In the genomic region with DNA sequence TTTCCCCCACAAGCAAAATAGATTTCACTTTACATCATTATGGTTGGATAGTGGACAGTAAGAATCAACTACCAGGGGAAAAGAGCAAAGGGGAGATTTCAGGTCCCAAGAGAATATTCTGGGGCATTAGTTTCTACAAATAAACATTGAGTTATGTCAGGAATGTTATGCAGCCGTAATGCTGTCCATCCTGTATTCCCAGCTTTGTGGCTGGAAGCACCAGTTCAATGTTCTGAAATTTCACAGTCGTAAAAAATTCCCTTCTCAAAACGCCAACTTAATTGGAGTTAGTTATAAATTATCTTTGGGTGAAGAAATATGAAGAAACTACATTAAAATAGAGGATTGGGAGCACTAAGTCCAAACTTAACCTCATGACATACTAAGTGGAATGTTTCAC, we compare ENCODE assay signal across 11 cellular contexts.
A peak's percentile ranks its signal among the peaks of the same experiment; 100 is the strongest.
DNase-seq lines count a peak whose midpoint lies in the region; TF ChIP-seq lines count a peak whose summit lies in the region.
"Had no signal": no experiment of that assay in that cellular context is flagged by ENCODE, and none has a peak within 500 bp of the region (broad histone marks: within the 10 kb centered on the region; RNA-seq: fewer than 3 reads in every experiment).

No MANE protein-coding gene starts in this region.

- peak; percentile 4 for DNase-seq in HFFc6
- DNase-seq in chondrocyte (ENCODE audit: low spot score) = no peak
- peak; percentile 43 for DNase-seq in kidney tubule cell (ENCODE audit: low spot score)
- no peak for DNase-seq in Kasumi-1 (lab: John Stamatoyannopoulos, UW)
- DNase-seq in activated gamma-delta T cell (lab: John Stamatoyannopoulos, UW) = no peak
- DNase-seq in NCI-H1694 (lab: John Stamatoyannopoulos, UW) = no peak
- DNase-seq in D341Med (ENCODE audit: low spot score) = no peak
- DNase-seq: colonic mucosa, NCI-H1694 treated with DMSO at 0.1 percent for 48 hours had no signal

- no peaks in the 10 kb centered on the region for H3K36me3 ChIP-seq in ACC112 (ENCODE audit: insufficient read depth, low read length)
- H3K36me3 ChIP-seq: BLaER1 treated with 17β-estradiol and CSF1 and Interleukin-3, amounts not matched to agents 10 nM and 100 nM; colonic mucosa had no signal

- H3K4me1 ChIP-seq in ACC112 (ENCODE audit: control insufficient read depth, insufficient read depth, low read length, unreplicated experiment) = peaks cover 9% of the 10 kb centered on the region
- H3K4me1 ChIP-seq: BLaER1 treated with 17β-estradiol and CSF1 and Interleukin-3, amounts not matched to agents 10 nM and 100 nM; colonic mucosa had no signal

- H3K27ac Mint-ChIP-seq in HFFc6 (no peak overlapping the region), chondrocyte (ENCODE audit: unreplicated experiment) (peak overlapping the region; percentile 77)

- TF ChIP-seq CTCF in HFFc6 (IDR thresholded peaks at IDR 0.05) (no peak), chondrocyte (IDR thresholded peaks at IDR 0.05) (no peak)

- H3K27me3 Mint-ChIP-seq in HFFc6 (ENCODE audit: insufficient read depth) (no peaks in the 10 kb centered on the region; the same call in 1 of the 2 replicates), chondrocyte (ENCODE audit: low read depth) (no peaks in the 10 kb centered on the region)

- no peaks in the 10 kb centered on the region for H3K27me3 ChIP-seq in ACC112 (ENCODE audit: insufficient read depth, low read length)
- H3K27me3 ChIP-seq: BLaER1 treated with 17β-estradiol and CSF1 and Interleukin-3, amounts not matched to agents 10 nM and 100 nM; colonic mucosa had no signal

- H3K4me3 Mint-ChIP-seq in HFFc6 (peak overlapping the region; percentile 59), chondrocyte (ENCODE audit: unreplicated experiment) (peak overlapping the region; percentile 58)

- no peaks in the 10 kb centered on the region for H3K36me3 Mint-ChIP-seq in HFFc6 (ENCODE audit: low read depth)
- H3K36me3 Mint-ChIP-seq in chondrocyte (ENCODE audit: low read depth) = no peaks in the 10 kb centered on the region

- peak overlapping the region; percentile 53 for H2AFZ ChIP-seq in ACC112 (ENCODE audit: low read length, unreplicated experiment)

- H3K4me1 Mint-ChIP-seq in HFFc6 (ENCODE audit: low read depth) (peaks cover 6% of the 10 kb centered on the region; the same call in 1 of the 2 replicates), chondrocyte (ENCODE audit: low read depth) (peaks cover 30% of the 10 kb centered on the region)

- H3K27ac ChIP-seq in ACC112 (ENCODE audit: low read depth, low read length) = peak overlapping the region; percentile 57
- H3K27ac ChIP-seq: BLaER1 treated with 17β-estradiol and CSF1 and Interleukin-3, amounts not matched to agents 10 nM and 100 nM; colonic mucosa had no signal

- H3K4me3 ChIP-seq in ACC112 (ENCODE audit: low read depth, low read length) = peak overlapping the region; percentile 70
- H3K4me3 ChIP-seq: BLaER1 treated with 17β-estradiol and CSF1 and Interleukin-3, amounts not matched to agents 10 nM and 100 nM; colonic mucosa had no signal

- H3K79me2 ChIP-seq in ACC112 (ENCODE audit: control insufficient read depth, insufficient read depth, low read length, unreplicated experiment) = no peaks in the 10 kb centered on the region

- H3K9me3 Mint-ChIP-seq in HFFc6 = peaks cover 18% of the 10 kb centered on the region
- H3K9me3 Mint-ChIP-seq in chondrocyte (ENCODE audit: low read depth) = peaks cover 7% of the 10 kb centered on the region

Comparison
In these comparisons a context has a peak if more than half of its experiments do, and no peak if none do; other contexts are left out.
1. DNase-seq: peak in HFFc6 (single experiment) and kidney tubule cell (single experiment); none in chondrocyte (single experiment), Kasumi-1 (0 of 2), activated gamma-delta T cell (single experiment), NCI-H1694 (single experiment) and D341Med (single experiment).